1 cellular context compared by ENCODE assay signal in the genomic region with DNA sequence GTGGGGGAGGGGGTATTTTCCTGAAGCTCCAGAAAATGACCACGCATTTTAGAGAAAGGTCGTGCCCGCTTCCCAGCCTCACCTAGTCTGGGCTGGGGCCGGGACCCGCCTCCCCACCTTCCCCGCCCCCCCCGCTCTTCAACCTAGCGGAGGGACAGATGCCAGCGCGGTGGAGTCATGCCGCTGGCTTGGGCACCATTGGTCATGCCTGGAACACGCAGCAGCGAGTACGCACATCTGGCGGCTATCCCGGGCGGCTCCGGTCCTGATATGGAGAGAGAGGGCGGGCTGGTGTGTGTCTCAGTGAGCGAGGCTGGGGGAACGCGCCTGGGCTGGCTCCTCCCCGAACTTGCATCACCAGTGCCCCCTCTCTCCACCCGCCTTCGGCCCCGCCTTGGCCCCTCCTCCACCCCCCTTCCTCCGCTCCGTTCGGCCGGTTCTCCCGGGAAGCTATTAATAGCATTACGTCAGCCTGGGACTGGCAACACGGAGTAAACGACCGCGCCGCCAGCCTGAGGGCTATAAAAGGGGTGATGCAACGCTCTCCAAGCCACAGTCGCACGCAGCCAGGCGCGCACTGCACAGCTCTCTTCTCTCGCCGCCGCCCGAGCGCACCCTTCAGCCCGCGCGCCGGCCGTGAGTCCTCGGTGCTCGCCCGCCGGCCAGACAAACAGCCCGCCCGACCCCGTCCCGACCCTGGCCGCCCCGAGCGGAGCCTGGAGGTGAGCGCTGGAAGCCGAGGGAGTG.
TF ChIP-seq lines count a peak whose summit lies in the region.

A gene with protein sequence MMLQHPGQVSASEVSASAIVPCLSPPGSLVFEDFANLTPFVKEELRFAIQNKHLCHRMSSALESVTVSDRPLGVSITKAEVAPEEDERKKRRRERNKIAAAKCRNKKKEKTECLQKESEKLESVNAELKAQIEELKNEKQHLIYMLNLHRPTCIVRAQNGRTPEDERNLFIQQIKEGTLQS (plus strand): TSS at position 553 of the 747 bp plus-strand sequence. CDS start 6,261 bp downstream, outside the sequence.

TF ChIP-seq in HepG2, 621 proteins besides CTCF, POLR2A, EP300 and RAD21 (continued from another document and continues in another):
- TF ChIP-seq, protein P1, sequence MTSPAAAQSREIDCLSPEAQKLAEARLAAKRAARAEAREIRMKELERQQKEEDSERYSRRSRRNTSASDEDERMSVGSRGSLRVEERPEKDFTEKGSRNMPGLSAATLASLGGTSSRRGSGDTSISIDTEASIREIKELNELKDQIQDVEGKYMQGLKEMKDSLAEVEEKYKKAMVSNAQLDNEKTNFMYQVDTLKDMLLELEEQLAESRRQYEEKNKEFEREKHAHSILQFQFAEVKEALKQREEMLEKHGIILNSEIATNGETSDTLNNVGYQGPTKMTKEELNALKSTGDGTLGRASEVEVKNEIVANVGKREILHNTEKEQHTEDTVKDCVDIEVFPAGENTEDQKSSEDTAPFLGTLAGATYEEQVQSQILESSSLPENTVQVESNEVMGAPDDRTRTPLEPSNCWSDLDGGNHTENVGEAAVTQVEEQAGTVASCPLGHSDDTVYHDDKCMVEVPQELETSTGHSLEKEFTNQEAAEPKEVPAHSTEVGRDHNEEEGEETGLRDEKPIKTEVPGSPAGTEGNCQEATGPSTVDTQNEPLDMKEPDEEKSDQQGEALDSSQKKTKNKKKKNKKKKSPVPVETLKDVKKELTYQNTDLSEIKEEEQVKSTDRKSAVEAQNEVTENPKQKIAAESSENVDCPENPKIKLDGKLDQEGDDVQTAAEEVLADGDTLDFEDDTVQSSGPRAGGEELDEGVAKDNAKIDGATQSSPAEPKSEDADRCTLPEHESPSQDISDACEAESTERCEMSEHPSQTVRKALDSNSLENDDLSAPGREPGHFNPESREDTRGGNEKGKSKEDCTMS (CRISPR knock-in tag; conservative IDR thresholded peaks at IDR 0.05) = no peak
- TF ChIP-seq GABPA (IDR thresholded peaks at IDR 0.05; ENCODE audit: low read depth, low read length) = no peak
- TF ChIP-seq GABPA (CRISPR knock-in tag; IDR thresholded peaks at IDR 0.05; ENCODE audit: low read depth) = 0 out of 2 replicates have a peak, but pooled peaks have one; percentile 38
- no peak for TF ChIP-seq ZNF598 (CRISPR knock-in tag; IDR thresholded peaks at IDR 0.05; ENCODE audit: borderline replicate concordance)
- no peak for TF ChIP-seq ZMYM3 (CRISPR knock-in tag; IDR thresholded peaks at IDR 0.05)
- TF ChIP-seq NCOA5 (CRISPR knock-in tag; IDR thresholded peaks at IDR 0.05) = no peak
- TF ChIP-seq, protein P2, sequence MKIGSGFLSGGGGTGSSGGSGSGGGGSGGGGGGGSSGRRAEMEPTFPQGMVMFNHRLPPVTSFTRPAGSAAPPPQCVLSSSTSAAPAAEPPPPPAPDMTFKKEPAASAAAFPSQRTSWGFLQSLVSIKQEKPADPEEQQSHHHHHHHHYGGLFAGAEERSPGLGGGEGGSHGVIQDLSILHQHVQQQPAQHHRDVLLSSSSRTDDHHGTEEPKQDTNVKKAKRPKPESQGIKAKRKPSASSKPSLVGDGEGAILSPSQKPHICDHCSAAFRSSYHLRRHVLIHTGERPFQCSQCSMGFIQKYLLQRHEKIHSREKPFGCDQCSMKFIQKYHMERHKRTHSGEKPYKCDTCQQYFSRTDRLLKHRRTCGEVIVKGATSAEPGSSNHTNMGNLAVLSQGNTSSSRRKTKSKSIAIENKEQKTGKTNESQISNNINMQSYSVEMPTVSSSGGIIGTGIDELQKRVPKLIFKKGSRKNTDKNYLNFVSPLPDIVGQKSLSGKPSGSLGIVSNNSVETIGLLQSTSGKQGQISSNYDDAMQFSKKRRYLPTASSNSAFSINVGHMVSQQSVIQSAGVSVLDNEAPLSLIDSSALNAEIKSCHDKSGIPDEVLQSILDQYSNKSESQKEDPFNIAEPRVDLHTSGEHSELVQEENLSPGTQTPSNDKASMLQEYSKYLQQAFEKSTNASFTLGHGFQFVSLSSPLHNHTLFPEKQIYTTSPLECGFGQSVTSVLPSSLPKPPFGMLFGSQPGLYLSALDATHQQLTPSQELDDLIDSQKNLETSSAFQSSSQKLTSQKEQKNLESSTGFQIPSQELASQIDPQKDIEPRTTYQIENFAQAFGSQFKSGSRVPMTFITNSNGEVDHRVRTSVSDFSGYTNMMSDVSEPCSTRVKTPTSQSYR (CRISPR knock-in tag; IDR thresholded peaks at IDR 0.05; ENCODE audit: borderline replicate concordance) = peak; percentile 43; the same call in 1 of the 2 replicates
- TF ChIP-seq, protein P3, sequence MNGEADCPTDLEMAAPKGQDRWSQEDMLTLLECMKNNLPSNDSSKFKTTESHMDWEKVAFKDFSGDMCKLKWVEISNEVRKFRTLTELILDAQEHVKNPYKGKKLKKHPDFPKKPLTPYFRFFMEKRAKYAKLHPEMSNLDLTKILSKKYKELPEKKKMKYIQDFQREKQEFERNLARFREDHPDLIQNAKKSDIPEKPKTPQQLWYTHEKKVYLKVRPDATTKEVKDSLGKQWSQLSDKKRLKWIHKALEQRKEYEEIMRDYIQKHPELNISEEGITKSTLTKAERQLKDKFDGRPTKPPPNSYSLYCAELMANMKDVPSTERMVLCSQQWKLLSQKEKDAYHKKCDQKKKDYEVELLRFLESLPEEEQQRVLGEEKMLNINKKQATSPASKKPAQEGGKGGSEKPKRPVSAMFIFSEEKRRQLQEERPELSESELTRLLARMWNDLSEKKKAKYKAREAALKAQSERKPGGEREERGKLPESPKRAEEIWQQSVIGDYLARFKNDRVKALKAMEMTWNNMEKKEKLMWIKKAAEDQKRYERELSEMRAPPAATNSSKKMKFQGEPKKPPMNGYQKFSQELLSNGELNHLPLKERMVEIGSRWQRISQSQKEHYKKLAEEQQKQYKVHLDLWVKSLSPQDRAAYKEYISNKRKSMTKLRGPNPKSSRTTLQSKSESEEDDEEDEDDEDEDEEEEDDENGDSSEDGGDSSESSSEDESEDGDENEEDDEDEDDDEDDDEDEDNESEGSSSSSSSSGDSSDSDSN (CRISPR knock-in tag; IDR thresholded peaks at IDR 0.05) = peak; percentile 94
- no peak for TF ChIP-seq SIN3B (IDR thresholded peaks at IDR 0.05; ENCODE audit: low read length)
- peak; percentile 90 for TF ChIP-seq HIVEP1 (CRISPR knock-in tag; IDR thresholded peaks at IDR 0.05)
- peak; percentile 60; the same call in 1 of the 2 replicates for TF ChIP-seq FOXK2 (IDR thresholded peaks at IDR 0.05)
- TF ChIP-seq, protein P4, sequence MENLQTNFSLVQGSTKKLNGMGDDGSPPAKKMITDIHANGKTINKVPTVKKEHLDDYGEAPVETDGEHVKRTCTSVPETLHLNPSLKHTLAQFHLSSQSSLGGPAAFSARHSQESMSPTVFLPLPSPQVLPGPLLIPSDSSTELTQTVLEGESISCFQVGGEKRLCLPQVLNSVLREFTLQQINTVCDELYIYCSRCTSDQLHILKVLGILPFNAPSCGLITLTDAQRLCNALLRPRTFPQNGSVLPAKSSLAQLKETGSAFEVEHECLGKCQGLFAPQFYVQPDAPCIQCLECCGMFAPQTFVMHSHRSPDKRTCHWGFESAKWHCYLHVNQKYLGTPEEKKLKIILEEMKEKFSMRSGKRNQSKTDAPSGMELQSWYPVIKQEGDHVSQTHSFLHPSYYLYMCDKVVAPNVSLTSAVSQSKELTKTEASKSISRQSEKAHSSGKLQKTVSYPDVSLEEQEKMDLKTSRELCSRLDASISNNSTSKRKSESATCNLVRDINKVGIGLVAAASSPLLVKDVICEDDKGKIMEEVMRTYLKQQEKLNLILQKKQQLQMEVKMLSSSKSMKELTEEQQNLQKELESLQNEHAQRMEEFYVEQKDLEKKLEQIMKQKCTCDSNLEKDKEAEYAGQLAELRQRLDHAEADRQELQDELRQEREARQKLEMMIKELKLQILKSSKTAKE (CRISPR knock-in tag; IDR thresholded peaks at IDR 0.05; ENCODE audit: borderline replicate concordance) = peak; percentile 63
- no peak for TF ChIP-seq CC2D1A (CRISPR knock-in tag; IDR thresholded peaks at IDR 0.05)
- TF ChIP-seq KDM5B (CRISPR knock-in tag; IDR thresholded peaks at IDR 0.05; ENCODE audit: borderline replicate concordance) = peak; percentile 47
- TF ChIP-seq ZBTB21 (CRISPR knock-in tag; IDR thresholded peaks at IDR 0.05) = peak; percentile 91
- TF ChIP-seq RFX1 (IDR thresholded peaks at IDR 0.05) = no peak
- TF ChIP-seq, protein P5, sequence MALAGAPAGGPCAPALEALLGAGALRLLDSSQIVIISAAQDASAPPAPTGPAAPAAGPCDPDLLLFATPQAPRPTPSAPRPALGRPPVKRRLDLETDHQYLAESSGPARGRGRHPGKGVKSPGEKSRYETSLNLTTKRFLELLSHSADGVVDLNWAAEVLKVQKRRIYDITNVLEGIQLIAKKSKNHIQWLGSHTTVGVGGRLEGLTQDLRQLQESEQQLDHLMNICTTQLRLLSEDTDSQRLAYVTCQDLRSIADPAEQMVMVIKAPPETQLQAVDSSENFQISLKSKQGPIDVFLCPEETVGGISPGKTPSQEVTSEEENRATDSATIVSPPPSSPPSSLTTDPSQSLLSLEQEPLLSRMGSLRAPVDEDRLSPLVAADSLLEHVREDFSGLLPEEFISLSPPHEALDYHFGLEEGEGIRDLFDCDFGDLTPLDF (CRISPR knock-in tag; IDR thresholded peaks at IDR 0.05) = peak; percentile 72
- peak; percentile 77 for TF ChIP-seq ZSCAN9 (CRISPR knock-in tag; IDR thresholded peaks at IDR 0.05; ENCODE audit: borderline replicate concordance)
- TF ChIP-seq, protein P6, sequence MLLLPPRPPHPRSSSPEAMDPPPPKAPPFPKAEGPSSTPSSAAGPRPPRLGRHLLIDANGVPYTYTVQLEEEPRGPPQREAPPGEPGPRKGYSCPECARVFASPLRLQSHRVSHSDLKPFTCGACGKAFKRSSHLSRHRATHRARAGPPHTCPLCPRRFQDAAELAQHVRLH (CRISPR knock-in tag; IDR thresholded peaks at IDR 0.05; ENCODE audit: borderline replicate concordance, low read depth) = peak; percentile 47
- TF ChIP-seq ZNF256 (CRISPR knock-in tag; conservative IDR thresholded peaks at IDR 0.05) = no peak; the same call in 1 of the 2 replicates
- no peak for TF ChIP-seq SNRNP70 (IDR thresholded peaks at IDR 0.05; ENCODE audit: low read depth, low read length)
- TF ChIP-seq KDM2A (CRISPR knock-in tag; IDR thresholded peaks at IDR 0.05; ENCODE audit: borderline replicate concordance, low read depth) = no peak; the same call in none of the 2 replicates
- TF ChIP-seq, protein P7, sequence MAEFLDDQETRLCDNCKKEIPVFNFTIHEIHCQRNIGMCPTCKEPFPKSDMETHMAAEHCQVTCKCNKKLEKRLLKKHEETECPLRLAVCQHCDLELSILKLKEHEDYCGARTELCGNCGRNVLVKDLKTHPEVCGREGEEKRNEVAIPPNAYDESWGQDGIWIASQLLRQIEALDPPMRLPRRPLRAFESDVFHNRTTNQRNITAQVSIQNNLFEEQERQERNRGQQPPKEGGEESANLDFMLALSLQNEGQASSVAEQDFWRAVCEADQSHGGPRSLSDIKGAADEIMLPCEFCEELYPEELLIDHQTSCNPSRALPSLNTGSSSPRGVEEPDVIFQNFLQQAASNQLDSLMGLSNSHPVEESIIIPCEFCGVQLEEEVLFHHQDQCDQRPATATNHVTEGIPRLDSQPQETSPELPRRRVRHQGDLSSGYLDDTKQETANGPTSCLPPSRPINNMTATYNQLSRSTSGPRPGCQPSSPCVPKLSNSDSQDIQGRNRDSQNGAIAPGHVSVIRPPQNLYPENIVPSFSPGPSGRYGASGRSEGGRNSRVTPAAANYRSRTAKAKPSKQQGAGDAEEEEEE (CRISPR knock-in tag; IDR thresholded peaks at IDR 0.05; ENCODE audit: borderline replicate concordance) = no peak
- peak; percentile 80; the same call in 1 of the 2 replicates for TF ChIP-seq GATA4 (IDR thresholded peaks at IDR 0.05; ENCODE audit: borderline replicate concordance, low read depth)
- no peak for TF ChIP-seq CBX1 (IDR thresholded peaks at IDR 0.05; ENCODE audit: low read depth)
- TF ChIP-seq ZNF577 (CRISPR knock-in tag; IDR thresholded peaks at IDR 0.05; ENCODE audit: borderline replicate concordance, low read depth) = no peak
- TF ChIP-seq ATAD3A (CRISPR knock-in tag; IDR thresholded peaks at IDR 0.05) = no peak
- TF ChIP-seq ZSCAN30 (CRISPR knock-in tag; IDR thresholded peaks at IDR 0.05) = no peak
- TF ChIP-seq, protein P8, sequence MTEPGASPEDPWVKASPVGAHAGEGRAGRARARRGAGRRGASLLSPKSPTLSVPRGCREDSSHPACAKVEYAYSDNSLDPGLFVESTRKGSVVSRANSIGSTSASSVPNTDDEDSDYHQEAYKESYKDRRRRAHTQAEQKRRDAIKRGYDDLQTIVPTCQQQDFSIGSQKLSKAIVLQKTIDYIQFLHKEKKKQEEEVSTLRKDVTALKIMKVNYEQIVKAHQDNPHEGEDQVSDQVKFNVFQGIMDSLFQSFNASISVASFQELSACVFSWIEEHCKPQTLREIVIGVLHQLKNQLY (CRISPR knock-in tag; IDR thresholded peaks at IDR 0.05) = peak; percentile 40; the same call in 1 of the 2 replicates
- no peak for TF ChIP-seq ARNT (IDR thresholded peaks at IDR 0.05)
- TF ChIP-seq ZNF737 (CRISPR knock-in tag; IDR thresholded peaks at IDR 0.05; ENCODE audit: borderline replicate concordance) = no peak
- no peak for TF ChIP-seq ZNF747 (CRISPR knock-in tag; IDR thresholded peaks at IDR 0.05; ENCODE audit: borderline replicate concordance)
- TF ChIP-seq, protein P9, sequence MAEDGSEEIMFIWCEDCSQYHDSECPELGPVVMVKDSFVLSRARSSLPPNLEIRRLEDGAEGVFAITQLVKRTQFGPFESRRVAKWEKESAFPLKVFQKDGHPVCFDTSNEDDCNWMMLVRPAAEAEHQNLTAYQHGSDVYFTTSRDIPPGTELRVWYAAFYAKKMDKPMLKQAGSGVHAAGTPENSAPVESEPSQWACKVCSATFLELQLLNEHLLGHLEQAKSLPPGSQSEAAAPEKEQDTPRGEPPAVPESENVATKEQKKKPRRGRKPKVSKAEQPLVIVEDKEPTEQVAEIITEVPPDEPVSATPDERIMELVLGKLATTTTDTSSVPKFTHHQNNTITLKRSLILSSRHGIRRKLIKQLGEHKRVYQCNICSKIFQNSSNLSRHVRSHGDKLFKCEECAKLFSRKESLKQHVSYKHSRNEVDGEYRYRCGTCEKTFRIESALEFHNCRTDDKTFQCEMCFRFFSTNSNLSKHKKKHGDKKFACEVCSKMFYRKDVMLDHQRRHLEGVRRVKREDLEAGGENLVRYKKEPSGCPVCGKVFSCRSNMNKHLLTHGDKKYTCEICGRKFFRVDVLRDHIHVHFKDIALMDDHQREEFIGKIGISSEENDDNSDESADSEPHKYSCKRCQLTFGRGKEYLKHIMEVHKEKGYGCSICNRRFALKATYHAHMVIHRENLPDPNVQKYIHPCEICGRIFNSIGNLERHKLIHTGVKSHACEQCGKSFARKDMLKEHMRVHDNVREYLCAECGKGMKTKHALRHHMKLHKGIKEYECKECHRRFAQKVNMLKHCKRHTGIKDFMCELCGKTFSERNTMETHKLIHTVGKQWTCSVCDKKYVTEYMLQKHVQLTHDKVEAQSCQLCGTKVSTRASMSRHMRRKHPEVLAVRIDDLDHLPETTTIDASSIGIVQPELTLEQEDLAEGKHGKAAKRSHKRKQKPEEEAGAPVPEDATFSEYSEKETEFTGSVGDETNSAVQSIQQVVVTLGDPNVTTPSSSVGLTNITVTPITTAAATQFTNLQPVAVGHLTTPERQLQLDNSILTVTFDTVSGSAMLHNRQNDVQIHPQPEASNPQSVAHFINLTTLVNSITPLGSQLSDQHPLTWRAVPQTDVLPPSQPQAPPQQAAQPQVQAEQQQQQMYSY (CRISPR knock-in tag; IDR thresholded peaks at IDR 0.05) = no peak
- peak; percentile 51 for TF ChIP-seq ZEB1 (IDR thresholded peaks at IDR 0.05; ENCODE audit: insufficient replicate concordance, low read depth)
- no peak for TF ChIP-seq ZNF720 (CRISPR knock-in tag; IDR thresholded peaks at IDR 0.05)
- TF ChIP-seq EED (CRISPR knock-in tag; IDR thresholded peaks at IDR 0.05) = peak; percentile 57; the same call in 1 of the 2 replicates
- no peak for TF ChIP-seq GLI4 (CRISPR knock-in tag; IDR thresholded peaks at IDR 0.05; ENCODE audit: borderline replicate concordance)
